In genomic region chr19:46254776-46255175, GRCh38 we compare ENCODE assay signal across 23 cellular contexts. TPM values are rescaled to one million over a fixed set of nuclear protein-coding genes. Genes with fewer than 3 reads are reported as not detected.
"Had no signal": no experiment of that assay in that cellular context is flagged by ENCODE, and none has a peak within 500 bp of the region (broad histone marks: within the 10 kb centered on the region; RNA-seq: fewer than 3 reads in every experiment).

No MANE protein-coding gene starts in this region.

- H3K4me3 ChIP-seq: esophagus muscularis mucosa, hepatocyte, left ventricle myocardium inferior, prostate gland, tibial artery, uterus had no signal

- H3K27ac ChIP-seq: esophagus muscularis mucosa, hepatocyte, left ventricle myocardium inferior, prostate gland, tibial artery, uterus had no signal

- H3K79me2 ChIP-seq: hepatocyte had no signal

- DNase-seq: activated CD4-positive, alpha-beta memory T cell treated with anti-CD3 and anti-CD28 coated beads, Interleukin-2, amount 10 ng/mL, durations not matched to agents 7 days and 5 days; activated CD4-positive, alpha-beta T cell treated with anti-CD3 and anti-CD28 coated beads for 36 hours; activated gamma-delta T cell; activated T-cell treated with anti-CD3 and anti-CD28 coated beads, Interleukin-2, amount 50 U/mL, for 48 hours; amniotic stem cell; caudate nucleus; kidney; left ventricle myocardium inferior; occipital lobe; right cardiac atrium; small intestine; stimulated activated CD4-positive, alpha-beta T cell treated with anti-CD3 and anti-CD28 coated beads, Interleukin-4, amount 100 ng/mL, for 24 hours; stimulated activated naive CD4-positive, alpha-beta T cell; tibial artery; uterus had no signal

- FAIRE-seq: colon, endometrium, kidney, small intestine had no signal

- H3K9me3 ChIP-seq: esophagus muscularis mucosa, left ventricle myocardium inferior, prostate gland, tibial artery, uterus had no signal

- ATAC-seq: activated CD4-positive, alpha-beta T cell treated with anti-CD3 and anti-CD28 coated beads for 36 hours; right cardiac atrium had no signal

- H3K36me3 ChIP-seq: esophagus muscularis mucosa, left ventricle myocardium inferior, prostate gland, tibial artery, uterus had no signal

- H3K27me3 ChIP-seq: uterus had no signal

- H2AFZ ChIP-seq: hepatocyte had no signal

- H3K4me1 ChIP-seq: esophagus muscularis mucosa, left ventricle myocardium inferior, prostate gland, tibial artery, uterus had no signal

- H3K4me2 ChIP-seq: hepatocyte had no signal

RNA-seq across cellular contexts. Expression of gene IGFL1, which starts 25.2 kb away (rescaled TPM):
- total RNA-seq: activated CD4-positive, alpha-beta memory T cell treated with anti-CD3 and anti-CD28 coated beads, Interleukin-2, amount 10 ng/mL, durations not matched to agents 7 days and 5 days; activated CD4-positive, alpha-beta T cell treated with anti-CD3 and anti-CD28 coated beads for 36 hours; esophagus muscularis mucosa; glomerular endothelial cell; hepatocyte; kidney; left ventricle myocardium inferior; mesenteric fat pad; occipital lobe; right cardiac atrium; subcutaneous adipose tissue; uterus had no signal
- polyA plus RNA-seq: hepatocyte, right cardiac atrium, small intestine had no signal

RNA-seq across cellular contexts. Expression of gene HIF3A, which starts 42.1 kb away (rescaled TPM):
- total RNA-seq: activated CD4-positive, alpha-beta memory T cell treated with anti-CD3 and anti-CD28 coated beads, Interleukin-2, amount 10 ng/mL, durations not matched to agents 7 days and 5 days; activated CD4-positive, alpha-beta T cell treated with anti-CD3 and anti-CD28 coated beads for 36 hours had no signal
